ENCODE assay signal across 1 cellular context in genomic region chr7:78261739-78262138, GRCh38.
TF ChIP-seq lines count a peak whose summit lies in the region.

No MANE protein-coding gene starts in this region.

TF ChIP-seq in SK-N-SH treated with all-trans-retinoic acid at 6 μM for 48 hours, 23 proteins besides CTCF, POLR2A, EP300 and RAD21:
- TF ChIP-seq CSRNP3 (CRISPR knock-in tag; IDR thresholded peaks at IDR 0.05), result no peak
- TF ChIP-seq ESRRG (CRISPR knock-in tag; IDR thresholded peaks at IDR 0.05), result no peak
- TF ChIP-seq BACH2 (CRISPR knock-in tag; IDR thresholded peaks at IDR 0.05; ENCODE audit: borderline replicate concordance), result no peak
- TF ChIP-seq ZNF565 (CRISPR knock-in tag; conservative IDR thresholded peaks at IDR 0.05; ENCODE audit: low read depth), result no peak
- no peak for TF ChIP-seq TSHZ2 (CRISPR knock-in tag; IDR thresholded peaks at IDR 0.05)
- no peak for TF ChIP-seq ZNF70 (CRISPR knock-in tag; IDR thresholded peaks at IDR 0.05)
- peak; percentile 57; the same call in 1 of the 2 replicates for TF ChIP-seq PATZ1 (CRISPR knock-in tag; IDR thresholded peaks at IDR 0.05; ENCODE audit: borderline replicate concordance)
- TF ChIP-seq POU6F1 (CRISPR knock-in tag; IDR thresholded peaks at IDR 0.05; ENCODE audit: borderline replicate concordance, low read depth), result 0 out of 2 replicates have a peak, but pooled peaks have one; percentile 35
- TF ChIP-seq RARB (CRISPR knock-in tag; IDR thresholded peaks at IDR 0.05), result no peak
- TF ChIP-seq ZNF8 (CRISPR knock-in tag; IDR thresholded peaks at IDR 0.05), result no peak
- TF ChIP-seq ZC3H10 (CRISPR knock-in tag; IDR thresholded peaks at IDR 0.05), result peak; percentile 71; the same call in 1 of the 2 replicates
- no peak for TF ChIP-seq OSR1 (CRISPR knock-in tag; IDR thresholded peaks at IDR 0.05)
- TF ChIP-seq CREB5 (CRISPR knock-in tag; IDR thresholded peaks at IDR 0.05; ENCODE audit: low read depth), result no peak
- TF ChIP-seq TOX (CRISPR knock-in tag; IDR thresholded peaks at IDR 0.05; ENCODE audit: borderline replicate concordance), result 0 out of 2 replicates have a peak, but pooled peaks have one; percentile 14
- no peak for TF ChIP-seq SNAI2 (CRISPR knock-in tag; IDR thresholded peaks at IDR 0.05)
- TF ChIP-seq ARNTL (CRISPR knock-in tag; IDR thresholded peaks at IDR 0.05; ENCODE audit: borderline replicate concordance, low read depth), result no peak
- TF ChIP-seq ZFP30 (CRISPR knock-in tag; IDR thresholded peaks at IDR 0.05), result no peak
- TF ChIP-seq CSDC2 (CRISPR knock-in tag; IDR thresholded peaks at IDR 0.05), result no peak
- no peak for TF ChIP-seq TCF4 (CRISPR knock-in tag; IDR thresholded peaks at IDR 0.05; ENCODE audit: borderline replicate concordance)
- TF ChIP-seq ZFP3 (CRISPR knock-in tag; IDR thresholded peaks at IDR 0.05), result no peak
- TF ChIP-seq GLIS3 (CRISPR knock-in tag; IDR thresholded peaks at IDR 0.05), result no peak
- no peak for TF ChIP-seq PPARA (CRISPR knock-in tag; IDR thresholded peaks at IDR 0.05; ENCODE audit: borderline replicate concordance)
- TF ChIP-seq ISL1 (CRISPR knock-in tag; IDR thresholded peaks at IDR 0.05), result peak; percentile 60
